Comparison of ENCODE assay signal across 6 cellular contexts in genomic region chr7:127365957-127366315, GRCh38.
"Had no signal": no experiment of that assay in that cellular context is flagged by ENCODE, and none has a peak within 500 bp of the region (broad histone marks: within the 10 kb centered on the region; RNA-seq: fewer than 3 reads in every experiment).

No MANE protein-coding gene starts in this region.

- ATAC-seq: GM12878 had no signal

- H3K4me3 ChIP-seq: GM12878 had no signal

- DNase-seq: GDM1 had no signal

- FAIRE-seq: G401.6, GM12878, GM12891, GM18507, GM19239 had no signal
